In the genomic region with DNA sequence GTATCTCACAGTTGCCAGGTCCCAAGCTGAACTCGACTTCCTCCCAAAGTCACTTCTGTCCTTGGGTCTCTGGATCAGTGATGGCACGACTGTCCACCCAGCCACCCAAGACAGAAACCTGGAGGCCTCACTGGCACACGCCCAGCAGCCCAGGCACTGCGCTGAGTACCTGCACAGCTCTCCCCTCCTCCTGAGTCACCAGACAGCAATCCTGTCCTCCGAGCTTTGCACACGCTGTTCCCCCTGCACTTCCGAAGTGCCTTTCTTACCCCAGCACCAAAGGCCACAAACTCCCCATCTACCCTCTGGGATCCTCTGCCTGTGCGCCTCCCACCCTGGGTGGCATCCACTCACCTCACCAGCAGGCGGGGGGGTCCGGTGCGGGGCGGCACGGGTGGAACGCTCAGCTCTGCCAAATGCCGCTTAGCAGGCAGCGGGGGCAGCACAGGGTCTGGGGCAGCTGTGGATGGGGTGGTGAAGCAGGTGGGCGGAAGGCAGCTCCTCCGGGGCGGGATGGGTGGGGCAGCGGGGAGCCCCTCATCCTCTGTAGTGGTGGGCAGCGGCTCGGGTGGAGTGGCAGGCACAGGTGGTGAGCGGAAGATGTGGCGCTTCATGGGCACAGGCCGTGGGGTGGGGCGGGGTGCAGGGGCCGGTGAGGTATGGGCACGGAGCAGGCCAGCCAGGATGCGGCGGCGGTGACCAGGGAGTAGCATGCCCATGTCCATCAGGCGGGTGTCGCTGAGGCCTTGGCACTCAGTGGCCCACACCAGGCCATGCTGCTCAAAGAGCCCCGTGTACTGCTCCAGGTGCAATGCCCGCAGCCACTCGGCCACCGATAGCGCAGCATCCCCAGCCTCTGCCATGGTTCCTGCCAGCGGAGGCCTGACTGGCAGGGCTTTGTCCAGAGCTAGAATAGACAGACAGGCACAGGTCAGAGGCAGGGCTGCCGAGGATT, we compare ENCODE assay signal across 19 cellular contexts. TPM values are rescaled to one million over a fixed set of nuclear protein-coding genes. Genes with fewer than 3 reads are reported as not detected.
A peak's percentile ranks its signal among the peaks of the same experiment; 100 is the strongest.
DNase-seq lines count a peak whose midpoint lies in the region; ATAC-seq and TF ChIP-seq lines count a peak whose summit lies in the region.
"Had no signal": no experiment of that assay in that cellular context is flagged by ENCODE, and none has a peak within 500 bp of the region (broad histone marks: within the 10 kb centered on the region; RNA-seq: fewer than 3 reads in every experiment).

No MANE protein-coding gene starts in this region.

- H3K27ac ChIP-seq in RWPE2 (ENCODE audit: poor library complexity, severe bottlenecking), result peak overlapping the region; percentile 9
- H3K27ac ChIP-seq in layer of hippocampus (ENCODE audit: low read depth, low read length), result peak overlapping the region; percentile 15
- H3K27ac ChIP-seq in osteoblast (ENCODE audit: low read depth, low read length), result peak overlapping the region; percentile 14
- H3K27ac ChIP-seq: 22Rv1, left ventricle myocardium inferior, transverse colon had no signal

- CTCF ChIA-PET in HEK293T (lab: Yijun Ruan, JAX), result interaction anchor here (0.6 to 1.3 kb wide), 2 partner anchors 44 to 66 kb away, joined by 3 to 6 read pairs; no protein-coding TSS in a partner anchor

- H2AFZ ChIP-seq in osteoblast (ENCODE audit: low read length), result no peak overlapping the region

- 0 out of 3 replicates have a peak, but pooled peaks have one; percentile 8 for ATAC-seq in RWPE2 (ENCODE audit: low read depth)
- ATAC-seq in HG03135 (IDR thresholded peaks at IDR 0.05; ENCODE audit: unreplicated experiment), result no peak
- ATAC-seq: Panc1 had no signal

- H3K4me3 ChIP-seq in RWPE2 (ENCODE audit: severe bottlenecking), result no peak overlapping the region
- H3K4me3 ChIP-seq in osteoblast (ENCODE audit: insufficient read depth, low read length), result no peak overlapping the region
- H3K4me3 ChIP-seq: left ventricle myocardium inferior, transverse colon had no signal

- TF ChIP-seq CTCF in RWPE2 (IDR thresholded peaks at IDR 0.05; ENCODE audit: poor library complexity, severe bottlenecking), result no peak
- TF ChIP-seq CTCF in osteoblast (IDR thresholded peaks at IDR 0.05; ENCODE audit: extremely low read depth, low read depth, low read length), result no peak

- no peak overlapping the region for H3K4me3 Mint-ChIP-seq in T-helper 2 cell treated with Interferon-gamma antibody and Interleukin-4, amounts not matched to agents 5 μg/mL and 100 μg/mL, for 36 hours
- H3K4me3 Mint-ChIP-seq: activated naive CD8-positive, alpha-beta T cell; stimulated activated naive CD8-positive, alpha-beta T cell treated with anti-CD3 and anti-CD28 coated beads, Interleukin-15, Interleukin-2, amounts not matched to agents 100 ng/mL and 50 ng/mL, for 24 hours had no signal

- H3K36me3 ChIP-seq in RWPE2 (ENCODE audit: low read depth) (no peaks in the 10 kb centered on the region; the same call in 1 of the 2 replicates), osteoblast (ENCODE audit: insufficient read depth, low read length) (no peaks in the 10 kb centered on the region)
- H3K36me3 ChIP-seq: transverse colon had no signal

- peaks cover 11% of the 10 kb centered on the region for H3K36me3 Mint-ChIP-seq in T-helper 2 cell treated with Interferon-gamma antibody and Interleukin-4, amounts not matched to agents 5 μg/mL and 100 μg/mL, for 36 hours (ENCODE audit: low read depth)

- no peaks in the 10 kb centered on the region for H3K27me3 Mint-ChIP-seq in T-helper 2 cell treated with Interferon-gamma antibody and Interleukin-4, amounts not matched to agents 5 μg/mL and 100 μg/mL, for 36 hours (ENCODE audit: low read depth)
- H3K27me3 Mint-ChIP-seq: activated naive CD8-positive, alpha-beta T cell; stimulated activated naive CD8-positive, alpha-beta T cell treated with anti-CD3 and anti-CD28 coated beads, Interleukin-15, Interleukin-2, amounts not matched to agents 100 ng/mL and 50 ng/mL, for 24 hours had no signal

- H3K27me3 ChIP-seq in RWPE2 (ENCODE audit: insufficient read depth, poor library complexity, severe bottlenecking) (no peaks in the 10 kb centered on the region), layer of hippocampus (ENCODE audit: control insufficient read depth, insufficient read depth, low read length) (no peaks in the 10 kb centered on the region), osteoblast (ENCODE audit: insufficient read depth, low read length) (no peaks in the 10 kb centered on the region)
- H3K27me3 ChIP-seq: transverse colon had no signal

- no peaks in the 10 kb centered on the region for H3K9me3 Mint-ChIP-seq in T-helper 2 cell treated with Interferon-gamma antibody and Interleukin-4, amounts not matched to agents 5 μg/mL and 100 μg/mL, for 36 hours
- H3K9me3 Mint-ChIP-seq: stimulated activated naive CD8-positive, alpha-beta T cell treated with anti-CD3 and anti-CD28 coated beads, Interleukin-15, Interleukin-2, amounts not matched to agents 100 ng/mL and 50 ng/mL, for 24 hours had no signal

- H3K79me2 ChIP-seq in osteoblast (ENCODE audit: insufficient read depth, low read length), result peaks cover 60% of the 10 kb centered on the region

- H3K27ac Mint-ChIP-seq in T-helper 2 cell treated with Interferon-gamma antibody and Interleukin-4, amounts not matched to agents 5 μg/mL and 100 μg/mL, for 36 hours, result peak overlapping the region; percentile 33

- H3K9me3 ChIP-seq in RWPE2 (ENCODE audit: severe bottlenecking), result no peaks in the 10 kb centered on the region
- no peaks in the 10 kb centered on the region for H3K9me3 ChIP-seq in osteoblast (ENCODE audit: low read depth, low read length)
- H3K9me3 ChIP-seq: left ventricle myocardium inferior, transverse colon had no signal

- H3K4me1 ChIP-seq in RWPE2 (ENCODE audit: insufficient read depth, poor library complexity, severe bottlenecking) (peaks cover 9% of the 10 kb centered on the region), osteoblast (ENCODE audit: insufficient read depth, low read length) (peaks cover 16% of the 10 kb centered on the region)

- H3K4me1 Mint-ChIP-seq in T-helper 2 cell treated with Interferon-gamma antibody and Interleukin-4, amounts not matched to agents 5 μg/mL and 100 μg/mL, for 36 hours (ENCODE audit: low read depth), result peaks cover 13% of the 10 kb centered on the region

- POLR2A ChIA-PET in HEK293T (lab: Yijun Ruan, JAX), result interaction anchor here (1.5 to 2.0 kb wide), 3 partner anchors 67 to 86 kb away, joined by 5 to 26 read pairs (median 9); a partner anchor contains a TSS

- no peaks in the 10 kb centered on the region for H4K20me1 ChIP-seq in osteoblast (ENCODE audit: insufficient read depth, low read length)

- no peak for DNase-seq in T-helper 2 cell treated with Interferon-gamma antibody and Interleukin-4, amounts not matched to agents 5 μg/mL and 100 μg/mL, for 36 hours (ENCODE audit: low spot score)
- no peak for DNase-seq in T-helper 2 cell
- DNase-seq in RWPE2 (ENCODE audit: low spot score), result no peak
- DNase-seq in osteoblast (ENCODE audit: insufficient read length, low spot score, missing footprints), result peak; percentile 19
- DNase-seq in NK-92 treated with Interleukin-12 subunit alpha and Interleukin-12 subunit beta, amount 100 ng/mL, for 24 hours (lab: John Stamatoyannopoulos, UW), result no peak
- no peak for DNase-seq in HEK293T (ENCODE audit: extremely low spot score)
- DNase-seq: activated CD4-positive, CD25-positive, alpha-beta regulatory T cell; Kasumi-1; left ventricle myocardium inferior; NCI-H1048; NCI-H2029; NCI-H226; transverse colon had no signal

- no peak overlapping the region for H3K4me2 ChIP-seq in osteoblast (ENCODE audit: insufficient read depth, low read length)

TF ChIP-seq in HEK293T, 16 proteins besides CTCF, POLR2A, EP300 and RAD21:
- TF ChIP-seq NFRKB (IDR thresholded peaks at IDR 0.05) (no peak), SP1 (IDR thresholded peaks at IDR 0.05) (no peak), HDGF (IDR thresholded peaks at IDR 0.05; ENCODE audit: borderline replicate concordance) (no peak), TARDBP (IDR thresholded peaks at IDR 0.05) (no peak), LEF1 (IDR thresholded peaks at IDR 0.05; ENCODE audit: borderline replicate concordance) (no peak), ELF4 (IDR thresholded peaks at IDR 0.05) (no peak), FOXM1 (IDR thresholded peaks at IDR 0.05; ENCODE audit: borderline replicate concordance) (no peak), ARNT (IDR thresholded peaks at IDR 0.05) (no peak), FOXK2 (IDR thresholded peaks at IDR 0.05) (no peak)
TF ChIP-seq in HEK293T: peak in this region for 0.

RNA-seq across cellular contexts. Expression of a gene that starts 25.7 kb away (rescaled TPM):
- 91.6 and 95.2 TPM in 2 replicates for total RNA-seq in osteoblast

RNA-seq across cellular contexts. Expression of a gene that starts 52.3 kb away (rescaled TPM):
- 0.36 and 0.59 TPM in 2 replicates for total RNA-seq in osteoblast
